1 cellular context compared by ENCODE assay signal in genomic region chr19:1520203-1520780, GRCh38.
A peak's percentile ranks its signal among the peaks of the same experiment; 100 is the strongest.
TF ChIP-seq lines count a peak whose summit lies in the region.

No MANE protein-coding gene starts in this region.

TF ChIP-seq in HepG2, 621 proteins besides CTCF, POLR2A, EP300 and RAD21:
- TF ChIP-seq MAFF (IDR thresholded peaks at IDR 0.05; ENCODE audit: low read depth, low read length) (peak; percentile 74), THAP9 (CRISPR knock-in tag; IDR thresholded peaks at IDR 0.05; ENCODE audit: borderline replicate concordance) (no peak), ZBTB42 (CRISPR knock-in tag; IDR thresholded peaks at IDR 0.05) (no peak), NR0B2 (CRISPR knock-in tag; IDR thresholded peaks at IDR 0.05) (no peak), GPN1 (CRISPR knock-in tag; IDR thresholded peaks at IDR 0.05; ENCODE audit: borderline replicate concordance) (no peak), ZNF770 (CRISPR knock-in tag; IDR thresholded peaks at IDR 0.05) (peak; percentile 78), RBAK (CRISPR knock-in tag; IDR thresholded peaks at IDR 0.05) (no peak), PITX1 (CRISPR knock-in tag; IDR thresholded peaks at IDR 0.05) (no peak), THRA (CRISPR knock-in tag; IDR thresholded peaks at IDR 0.05; ENCODE audit: borderline replicate concordance) (no peak), GABPB1 (CRISPR knock-in tag; IDR thresholded peaks at IDR 0.05) (peak; percentile 59; the same call in 1 of the 2 replicates), NAIF1 (CRISPR knock-in tag; IDR thresholded peaks at IDR 0.05; ENCODE audit: borderline replicate concordance) (no peak), MAFK (conservative IDR thresholded peaks at IDR 0.05 in 1 of 2, IDR thresholded peaks at IDR 0.05 in 1 of 2; ENCODE audit: low read length in 2 of 2) (peak; percentile 81 to 86), NFRKB (IDR thresholded peaks at IDR 0.05) (no peak), KAT2B (IDR thresholded peaks at IDR 0.05; ENCODE audit: borderline replicate concordance, low read depth, low read length) (no peak), JUND (CRISPR knock-in tag; IDR thresholded peaks at IDR 0.05) (no peak), ZNF687 (CRISPR knock-in tag; IDR thresholded peaks at IDR 0.05) (peak; percentile 43), REXO4 (CRISPR knock-in tag; IDR thresholded peaks at IDR 0.05; ENCODE audit: borderline replicate concordance) (no peak), RXRA (CRISPR knock-in tag; IDR thresholded peaks at IDR 0.05) (0 out of 2 replicates have a peak, but pooled peaks have one; percentile 15), PRDM10 (CRISPR knock-in tag; IDR thresholded peaks at IDR 0.05; ENCODE audit: low read depth) (no peak), ATF2 (CRISPR knock-in tag; IDR thresholded peaks at IDR 0.05) (no peak), HNRNPLL (IDR thresholded peaks at IDR 0.05; ENCODE audit: low read depth, low read length, poor library complexity, severe bottlenecking) (peak; percentile 72), KDM4B (CRISPR knock-in tag; IDR thresholded peaks at IDR 0.05) (no peak), FOSL2 (CRISPR knock-in tag; IDR thresholded peaks at IDR 0.05) (peak; percentile 21; the same call in 1 of the 2 replicates), POLR2AphosphoS2 (IDR thresholded peaks at IDR 0.05; ENCODE audit: low read depth, low read length) (no peak), TBX2 (CRISPR knock-in tag; IDR thresholded peaks at IDR 0.05; ENCODE audit: borderline replicate concordance) (no peak), ARNTL (CRISPR knock-in tag; IDR thresholded peaks at IDR 0.05) (0 out of 2 replicates have a peak, but pooled peaks have one; percentile 37), BHLHE40 (IDR thresholded peaks at IDR 0.05; ENCODE audit: low read length) (peak; percentile 88), ZBTB8A (CRISPR knock-in tag; IDR thresholded peaks at IDR 0.05; ENCODE audit: borderline replicate concordance, low read depth) (no peak), ZBTB39 (CRISPR knock-in tag; IDR thresholded peaks at IDR 0.05) (no peak)
